9 cellular contexts compared by ENCODE assay signal in the genomic region with DNA sequence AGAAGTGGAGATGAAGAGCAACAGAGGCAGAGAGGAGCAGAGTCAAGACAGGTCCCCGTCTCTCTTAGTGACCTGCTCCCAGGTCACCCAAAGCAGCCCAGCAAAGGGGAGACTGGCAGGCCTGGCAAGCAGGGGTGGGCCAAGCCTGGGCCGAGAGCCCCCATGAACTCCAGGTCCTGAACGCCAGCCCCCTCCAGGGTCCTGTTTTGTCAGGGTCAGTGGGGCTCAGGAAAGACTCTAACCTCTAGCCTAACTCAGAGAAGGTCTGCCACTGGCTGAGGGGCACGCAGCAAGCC. TPM values are rescaled to one million over a fixed set of nuclear protein-coding genes. Genes with fewer than 3 reads are reported as not detected.
DNase-seq lines count a peak whose midpoint lies in the region; ATAC-seq and TF ChIP-seq lines count a peak whose summit lies in the region.
"Had no signal": no experiment of that assay in that cellular context is flagged by ENCODE, and none has a peak within 500 bp of the region (broad histone marks: within the 10 kb centered on the region; RNA-seq: fewer than 3 reads in every experiment).

No MANE protein-coding gene starts in this region.

- H3K9me3 Mint-ChIP-seq in brain: no peaks in the 10 kb centered on the region

- H3K4me1 ChIP-seq in left ventricle myocardium inferior (peaks cover 69% of the 10 kb centered on the region), mucosa of rectum (ENCODE audit: control insufficient read depth in 2 of 2, insufficient read depth in 2 of 2, low read length in 2 of 2) (peaks cover 31 to 41% of the 10 kb centered on the region in 2 donors), uterus (peaks cover 7 to 21% of the 10 kb centered on the region in 2 donors)

- intact Hi-C loops in left ventricle myocardium inferior (cut with micrococcal nuclease): no loop called here
- intact Hi-C loops in Right ventricle myocardium superior (cut with DNase I): no loop called here
- intact Hi-C loops in uterus (cut with DNase I; ENCODE audit: low total_unique reads): no loop called here

- H3K9me3 ChIP-seq in left ventricle myocardium inferior (replicated peaks): no peaks in the 10 kb centered on the region
- H3K9me3 ChIP-seq in mucosa of rectum (ENCODE audit: control insufficient read depth in 2 of 2, low read length in 2 of 2): no peaks in the 10 kb centered on the region
- H3K9me3 ChIP-seq in uterus: no peaks in the 10 kb centered on the region

- H3K36me3 ChIP-seq in left ventricle myocardium inferior (peaks cover 30% of the 10 kb centered on the region), mucosa of rectum (ENCODE audit: control insufficient read depth in 2 of 2, insufficient read depth in 2 of 2, low read length in 2 of 2) (peaks cover 13 to 20% of the 10 kb centered on the region in 2 donors), uterus (no peaks in the 10 kb centered on the region)

- H3K9ac ChIP-seq in mucosa of rectum (ENCODE audit: low read depth in 1 of 2, low read length in 2 of 2): peak overlapping the region; percentile 66 to 84

- H3K27me3 Mint-ChIP-seq in brain: no peaks in the 10 kb centered on the region

- no peak for TF ChIP-seq POLR2A in uterus (IDR thresholded peaks at IDR 0.05)

- H3K4me1 Mint-ChIP-seq in brain: peaks cover 59% of the 10 kb centered on the region

- H3K4me3 ChIP-seq in left ventricle myocardium inferior (peak overlapping the region; percentile 78), mucosa of rectum (ENCODE audit: low read length in 2 of 2) (peak overlapping the region; percentile 74 to 82), uterus (peak overlapping the region; percentile 65 to 72)

- H3K27me3 ChIP-seq in left ventricle myocardium inferior (ENCODE audit: low read depth) (no peaks in the 10 kb centered on the region), mucosa of rectum (ENCODE audit: control insufficient read depth in 2 of 2, insufficient read depth in 2 of 2, low read length in 2 of 2) (no peaks in the 10 kb centered on the region), uterus (no peaks in the 10 kb centered on the region)

- H3K27ac Mint-ChIP-seq in brain: peak overlapping the region; percentile 28 to 92 (median 84)

- TF ChIP-seq CTCF in left ventricle myocardium inferior (IDR thresholded peaks at IDR 0.05; ENCODE audit: borderline replicate concordance) (no peak), brain (conservative IDR thresholded peaks at IDR 0.05) (no peak), uterus (IDR thresholded peaks at IDR 0.05) (no peak)

- DNase-seq in left ventricle myocardium inferior: no peak
- DNase-seq in Right ventricle myocardium superior: no peak
- DNase-seq in uterus: no peak
- no peak for DNase-seq in SW 1271 (lab: John Stamatoyannopoulos, UW)
- DNase-seq in SW480 (ENCODE audit: low spot score): no peak
- DNase-seq in amygdala (lab: John Stamatoyannopoulos, UW): no peak
- DNase-seq: effector memory CD4-positive, alpha-beta T cell had no signal

- H3K4me3 Mint-ChIP-seq in brain: peak overlapping the region; percentile 82 to 95 (median 93)

- H3K36me3 Mint-ChIP-seq in brain: peaks cover 3% of the 10 kb centered on the region

- peak overlapping the region; percentile 93 for H3K27ac ChIP-seq in left ventricle myocardium inferior (replicated peaks)
- H3K27ac ChIP-seq in mucosa of rectum (ENCODE audit: low read depth in 2 of 2, low read length in 2 of 2): peak overlapping the region in 1 of 2 donors; percentile 65
- peak overlapping the region; percentile 90 to 91 for H3K27ac ChIP-seq in uterus

- ATAC-seq in Right ventricle myocardium superior (ENCODE audit: poor library complexity): no peak

RNA-seq across cellular contexts. Expression of a gene that starts 1.2 kb away (rescaled TPM):
- total RNA-seq in left ventricle myocardium inferior: 81.3 TPM
- total RNA-seq in Right ventricle myocardium superior: 69.4 TPM
- 75.9 TPM for polyA plus RNA-seq in brain (ENCODE audit: insufficient read depth, low read depth, low replicate concordance)
- total RNA-seq in uterus: 10 to 100 TPM in 3 of 4 donors, 1 to 10 TPM in 1; 5.6 to 44.3 (median 20.4) TPM

RNA-seq across cellular contexts. Expression of a gene that starts 6.3 kb away (rescaled TPM):
- total RNA-seq in left ventricle myocardium inferior: 0.22 TPM
- 0.22 TPM for total RNA-seq in Right ventricle myocardium superior
- polyA plus RNA-seq in brain (ENCODE audit: insufficient read depth, low read depth, low replicate concordance): 1.4 TPM
- total RNA-seq in uterus: 1 to 10 TPM in 3 of 4 donors, not detected in 1; 1.4 to 4.4 (median 1.9) TPM

RNA-seq across cellular contexts. Expression of a gene that starts 10.9 kb away (rescaled TPM):
- total RNA-seq in left ventricle myocardium inferior: not detected
- not detected for total RNA-seq in Right ventricle myocardium superior
- polyA plus RNA-seq in brain (ENCODE audit: insufficient read depth, low read depth, low replicate concordance): 0.14 TPM
- not detected for total RNA-seq in uterus

RNA-seq across cellular contexts. Expression of a gene that starts 13.1 kb away (rescaled TPM):
- total RNA-seq in left ventricle myocardium inferior: 1.2 TPM
- 1.1 TPM for total RNA-seq in Right ventricle myocardium superior
- 73.1 TPM for polyA plus RNA-seq in brain (ENCODE audit: insufficient read depth, low read depth, low replicate concordance)
- 1 to 10 TPM in 2 of 4 donors, under 1 TPM in 1, not detected in 1; 0.51 to 7.3 (median 1.5) TPM for total RNA-seq in uterus

RNA-seq across cellular contexts. Expression of a gene that starts 47.0 kb away (rescaled TPM):
- 13.5 TPM for total RNA-seq in left ventricle myocardium inferior
- 11.7 TPM for total RNA-seq in Right ventricle myocardium superior
- 23.5 TPM for polyA plus RNA-seq in brain (ENCODE audit: insufficient read depth, low read depth, low replicate concordance)
- 10 to 100 TPM in 2 of 4 donors, 1 to 10 TPM in 2; 1.8 to 13.8 (median 10.7) TPM for total RNA-seq in uterus
